2 cellular contexts compared by ENCODE assay signal in genomic region chr5:151258771-151259170, GRCh38.
TF ChIP-seq lines count a peak whose summit lies in the region.

No MANE protein-coding gene starts in this region.

TF ChIP-seq in SK-N-SH, 30 proteins besides CTCF, POLR2A, EP300 and RAD21:
- TF ChIP-seq FOSL2 (IDR thresholded peaks at IDR 0.05; ENCODE audit: borderline replicate concordance, low read depth): no peak
- TF ChIP-seq ELF1 (IDR thresholded peaks at IDR 0.05): no peak
- no peak for TF ChIP-seq RXRA (IDR thresholded peaks at IDR 0.05; ENCODE audit: borderline replicate concordance, low read depth)

TF ChIP-seq in HepG2, 621 proteins besides CTCF, POLR2A, EP300 and RAD21:
- no peak for TF ChIP-seq ZNF747 (CRISPR knock-in tag; IDR thresholded peaks at IDR 0.05; ENCODE audit: borderline replicate concordance)
- TF ChIP-seq DR1 (CRISPR knock-in tag; IDR thresholded peaks at IDR 0.05): no peak
- no peak for TF ChIP-seq ZNF12 (CRISPR knock-in tag; IDR thresholded peaks at IDR 0.05)
- no peak for TF ChIP-seq PHF21A (CRISPR knock-in tag; IDR thresholded peaks at IDR 0.05)
- TF ChIP-seq, protein P1, sequence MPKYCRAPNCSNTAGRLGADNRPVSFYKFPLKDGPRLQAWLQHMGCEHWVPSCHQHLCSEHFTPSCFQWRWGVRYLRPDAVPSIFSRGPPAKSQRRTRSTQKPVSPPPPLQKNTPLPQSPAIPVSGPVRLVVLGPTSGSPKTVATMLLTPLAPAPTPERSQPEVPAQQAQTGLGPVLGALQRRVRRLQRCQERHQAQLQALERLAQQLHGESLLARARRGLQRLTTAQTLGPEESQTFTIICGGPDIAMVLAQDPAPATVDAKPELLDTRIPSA (CRISPR knock-in tag; IDR thresholded peaks at IDR 0.05; ENCODE audit: borderline replicate concordance): no peak
- no peak for TF ChIP-seq ZNF878 (CRISPR knock-in tag; IDR thresholded peaks at IDR 0.05)
- no peak for TF ChIP-seq AHDC1 (CRISPR knock-in tag; IDR thresholded peaks at IDR 0.05; ENCODE audit: borderline replicate concordance)
- no peak for TF ChIP-seq ZNF567 (CRISPR knock-in tag; IDR thresholded peaks at IDR 0.05; ENCODE audit: borderline replicate concordance)
- no peak for TF ChIP-seq ZBTB49 (CRISPR knock-in tag; IDR thresholded peaks at IDR 0.05; ENCODE audit: borderline replicate concordance)
- TF ChIP-seq TOPORS (CRISPR knock-in tag; IDR thresholded peaks at IDR 0.05): no peak
